Comparison of ENCODE assay signal across 14 cellular contexts in genomic region chr2:74632209-74632938, GRCh38. TPM values are rescaled to one million over a fixed set of nuclear protein-coding genes. Genes with fewer than 3 reads are reported as not detected.
DNase-seq lines count a peak whose midpoint lies in the region; ATAC-seq, FAIRE-seq and TF ChIP-seq lines count a peak whose summit lies in the region.
"Had no signal": no experiment of that assay in that cellular context is flagged by ENCODE, and none has a peak within 500 bp of the region (broad histone marks: within the 10 kb centered on the region; RNA-seq: fewer than 3 reads in every experiment).

No MANE protein-coding gene starts in this region.

- no peak for TF ChIP-seq EP300 in H1 (IDR thresholded peaks at IDR 0.05; ENCODE audit: borderline replicate concordance in 1 of 2, low read depth in 2 of 2, low read length in 2 of 2)

- H2BK15ac ChIP-seq in H1 (ENCODE audit: low read length) = peak overlapping the region; percentile 83; the same call in 1 of the 2 replicates

- H3K27me3 ChIP-seq in H1 (replicated peaks in 1 of 4; ENCODE audit: control insufficient read depth in 3 of 4, extremely low read depth in 1 of 4, insufficient read depth in 3 of 4, low read length in 3 of 4) (no peaks in the 10 kb centered on the region), neural progenitor cell (no peaks in the 10 kb centered on the region)
- H3K27me3 ChIP-seq: dorsolateral prefrontal cortex had no signal

- H2BK20ac ChIP-seq in H1 (ENCODE audit: low read length) = no peak overlapping the region

- H3K4me2 ChIP-seq in H1 (ENCODE audit: insufficient read depth in 1 of 2, low read depth in 2 of 2, low read length in 2 of 2) (peak overlapping the region; percentile 43 to 48; a peak in 2 of 4 replicates), neural progenitor cell (peak overlapping the region; percentile 36)

- no peak overlapping the region for H3K9ac ChIP-seq in H1 (replicated peaks in 1 of 4; ENCODE audit: extremely low read depth in 1 of 4, low read depth in 3 of 4, low read length in 3 of 4)
- no peak overlapping the region for H3K9ac ChIP-seq in neural progenitor cell

- H4K8ac ChIP-seq in H1 (ENCODE audit: extremely low read depth, insufficient read depth, low read length) = no peak overlapping the region

- DNase-seq in G401 (ENCODE audit: low spot score) = peak; percentile 10
- peak; percentile 93 for DNase-seq in NCI-H82 (lab: John Stamatoyannopoulos, UW)
- DNase-seq in H1 (ENCODE audit: low read depth in 1 of 2, low spot score in 2 of 2) = no peak
- peak; percentile 25 for DNase-seq in neural progenitor cell (ENCODE audit: low spot score)
- DNase-seq in GM12892 (ENCODE audit: insufficient read length) = no peak
- no peak for DNase-seq in NCI-H2081 treated with DMSO at 0.1 percent for 48 hours (lab: John Stamatoyannopoulos, UW)
- no peak for DNase-seq in naive thymus-derived CD8-positive, alpha-beta T cell
- DNase-seq: activated gamma-delta T cell, DMS53, dorsolateral prefrontal cortex, hypothalamus, NCI-H1694 had no signal

- H3K9me3 ChIP-seq in H1 (ENCODE audit: insufficient read depth in 2 of 2, low read depth in 1 of 2, low read length in 1 of 2) (no peaks in the 10 kb centered on the region), neural progenitor cell (ENCODE audit: low read depth) (no peaks in the 10 kb centered on the region)

- H3K56ac ChIP-seq in H1 (replicated peaks; ENCODE audit: insufficient read length, low read depth, low read length) = no peak overlapping the region

- TF ChIP-seq CTCF in H1 (IDR thresholded peaks at IDR 0.05; ENCODE audit: control extremely low read depth in 1 of 3, insufficient read depth in 1 of 3, low read depth in 1 of 3, low read length in 3 of 3) (peak in 1 of 3 experiments; percentile 47; a peak in 2 of 4 replicates), neural progenitor cell (IDR thresholded peaks at IDR 0.05) (peak; percentile 11)

- no peak overlapping the region for H3K4ac ChIP-seq in H1 (replicated peaks; ENCODE audit: insufficient read length, low read depth, low read length)

- peaks cover 14% of the 10 kb centered on the region for H3K4me1 Mint-ChIP-seq in neural progenitor cell
- no peaks in the 10 kb centered on the region for H3K4me1 Mint-ChIP-seq in naive thymus-derived CD8-positive, alpha-beta T cell

- H2AK5ac ChIP-seq in H1 (ENCODE audit: low read depth, low read length) = no peak overlapping the region

- no peaks in the 10 kb centered on the region for H4K20me1 ChIP-seq in H1 (replicated peaks in 1 of 2; ENCODE audit: control insufficient read depth in 1 of 2, insufficient read depth in 2 of 2, low read length in 2 of 2)
- no peaks in the 10 kb centered on the region for H4K20me1 ChIP-seq in neural progenitor cell (ENCODE audit: low read depth)

- CTCF ChIA-PET in H1 (lab: Charles Lee; ENCODE audit: partially characterized antibody) = interaction anchor here (0.6 to 2.0 kb wide), 11 partner anchors 9 to 245 kb away, joined by 3 to 9 read pairs (median 5); partner anchors contain the start of gene M1AP

- H3K79me2 ChIP-seq in H1 (ENCODE audit: control insufficient read depth in 1 of 2, insufficient read depth in 2 of 2, low read length in 2 of 2) (no peaks in the 10 kb centered on the region), neural progenitor cell (ENCODE audit: low read depth) (no peaks in the 10 kb centered on the region)

- H3K27ac Mint-ChIP-seq in neural progenitor cell = no peak overlapping the region
- no peak overlapping the region for H3K27ac Mint-ChIP-seq in naive thymus-derived CD8-positive, alpha-beta T cell

- no peak overlapping the region for H4K5ac ChIP-seq in H1 (ENCODE audit: insufficient read length, low read depth, low read length)

- H2BK5ac ChIP-seq in H1 (ENCODE audit: low read depth, low read length) = peak overlapping the region; percentile 35

- no peaks in the 10 kb centered on the region for H3K79me1 ChIP-seq in H1 (ENCODE audit: low read depth, low read length)

- no peak overlapping the region for H3K4me3 Mint-ChIP-seq in neural progenitor cell
- H3K4me3 Mint-ChIP-seq in naive thymus-derived CD8-positive, alpha-beta T cell = no peak overlapping the region

- H3K18ac ChIP-seq in H1 (ENCODE audit: extremely low read depth, low read length) = peak overlapping the region; percentile 24

- H3K36me3 Mint-ChIP-seq in neural progenitor cell = no peaks in the 10 kb centered on the region
- no peaks in the 10 kb centered on the region for H3K36me3 Mint-ChIP-seq in naive thymus-derived CD8-positive, alpha-beta T cell

- 61% methylated on average over 3 of the region's 3 CpGs; no CpG with 5 or more reads in 1 of the 2 experiments for WGBS in H1 (ENCODE audit: extremely low coverage in 1 of 2, insufficient coverage in 1 of 2, insufficient read length in 1 of 2, insufficient replicate concordance in 2 of 2, low coverage in 1 of 2, low lambda C conversion rate in 2 of 2, missing lambda C conversion rate in 1 of 2), 2 experiments

- peaks cover 7 to 12% (median 8%) of the 10 kb centered on the region in 4 experiments; a peak in 6 of 7 replicates for H3K4me1 ChIP-seq in H1 (replicated peaks in 1 of 4; ENCODE audit: control insufficient read depth in 3 of 4, insufficient read depth in 4 of 4, low read length in 3 of 4)
- H3K4me1 ChIP-seq in neural progenitor cell = peaks cover 20% of the 10 kb centered on the region

- FAIRE-seq in H1 (lab: Jason Lieb, UNC) (peak; percentile 36), GM12892 (lab: Jason Lieb, UNC) (no peak)

- H4K91ac ChIP-seq in H1 (replicated peaks; ENCODE audit: insufficient read length, low read length) = no peak overlapping the region

- H3F3A ChIP-seq in neural progenitor cell (ENCODE audit: low read depth) = peaks cover 21% of the 10 kb centered on the region

- H2BK120ac ChIP-seq in H1 (replicated peaks; ENCODE audit: low read depth, low read length) = peak overlapping the region; percentile 1

- no peak for ATAC-seq in HG02571 (IDR thresholded peaks at IDR 0.05; ENCODE audit: unreplicated experiment)
- no peak for ATAC-seq in naive thymus-derived CD8-positive, alpha-beta T cell

- H3K4me3 ChIP-seq in H1 (ENCODE audit: extremely low read depth in 1 of 4, insufficient read depth in 2 of 4, low read depth in 3 of 4, low read length in 4 of 4) (no peak overlapping the region; a peak in 1 of 8 replicates), neural progenitor cell (no peak overlapping the region)
- H3K4me3 ChIP-seq: dorsolateral prefrontal cortex had no signal

- H3K27me3 Mint-ChIP-seq in neural progenitor cell (ENCODE audit: insufficient read depth, low read depth) = peaks cover 3% of the 10 kb centered on the region
- H3K27me3 Mint-ChIP-seq in naive thymus-derived CD8-positive, alpha-beta T cell = peaks cover 0 to 8% (median 0%) of the 10 kb centered on the region in 5 donors

- TF ChIP-seq RAD21 in H1 (IDR thresholded peaks at IDR 0.05 in 1 of 2, conservative IDR thresholded peaks at IDR 0.05 in 1 of 2; ENCODE audit: low read depth in 2 of 2, low read length in 2 of 2) = peak; percentile 2 to 9; a peak in 1 of 4 replicates

- H2BK12ac ChIP-seq in H1 (ENCODE audit: low read depth, low read length) = no peak overlapping the region

- in situ Hi-C loops in G401 (cut with HindIII; ENCODE audit: low sequenced_read_pairs) = no loop called here

- H2AFZ ChIP-seq in H1 (ENCODE audit: low read length) (peak overlapping the region; percentile 66; the same call in 1 of the 2 replicates), neural progenitor cell (replicated peaks) (peak overlapping the region; percentile 33)

- H3K14ac ChIP-seq in H1 (ENCODE audit: insufficient read length) = no peak overlapping the region

- no peaks in the 10 kb centered on the region for H3K9me3 Mint-ChIP-seq in neural progenitor cell
- no peaks in the 10 kb centered on the region for H3K9me3 Mint-ChIP-seq in naive thymus-derived CD8-positive, alpha-beta T cell

- no peak for TF ChIP-seq POLR2A in H1 (IDR thresholded peaks at IDR 0.05; ENCODE audit: control extremely low read depth in 1 of 2, low read depth in 2 of 2, low read length in 2 of 2)
- no peak for TF ChIP-seq POLR2A in GM12892 (IDR thresholded peaks at IDR 0.05; ENCODE audit: low read depth, low read length)

- H3K23me2 ChIP-seq in H1 (ENCODE audit: low read depth, low read length) = no peaks in the 10 kb centered on the region

- POLR2A ChIA-PET in H1 (lab: Charles Lee; ENCODE audit: partially characterized antibody) = interaction anchor here (0.7 to 1.6 kb wide), 3 partner anchors 12 to 103 kb away, joined by 3 to 4 read pairs (median 3); partner anchors contain the start of genes AUP1, HTRA2 and M1AP
- POLR2A ChIA-PET in naive thymus-derived CD8-positive, alpha-beta T cell (lab: Charles Lee) = no interaction called here

- H3K36me3 ChIP-seq in H1 (ENCODE audit: control insufficient read depth in 2 of 4, insufficient read depth in 4 of 4, low read length in 3 of 4) (no peaks in the 10 kb centered on the region), neural progenitor cell (no peaks in the 10 kb centered on the region)

- no peak overlapping the region for H3K23ac ChIP-seq in H1 (ENCODE audit: insufficient read length)

- H3K27ac ChIP-seq in H1 (ENCODE audit: low read depth, low read length) (no peak overlapping the region), neural progenitor cell (no peak overlapping the region)
- H3K27ac ChIP-seq: dorsolateral prefrontal cortex, RWPE1 had no signal

RNA-seq across cellular contexts. Expression of gene M1AP, which starts 15.8 kb away (rescaled TPM):
- 0.12 TPM in 1 of 2 replicates, not detected in the other for total RNA-seq in G401 (2014; rRNA removed; shearing (Covaris generic))
- 4.8 and 5.1 TPM in 2 replicates for total RNA-seq in H1 (2021; fragmentation: NEBNext Ultra II Directional; extraction: Animal tissue kit (Norgen Biotek cat#: 25700))
- 4.8 and 6.6 TPM in 2 replicates for polyA plus RNA-seq in H1 (2011; rRNA removed)
- polyA plus RNA-seq in H1 (2011; cell fraction: cytosol; rRNA removed) = 5.1 TPM
- polyA plus RNA-seq in H1 (2011; cell fraction: nucleus; rRNA removed) = 6.2 TPM
- polyA plus RNA-seq in H1 (2012, experiment 1 of 2) = 4.2 to 8.5 TPM (median 6.2 TPM) in 4 replicates
- polyA plus RNA-seq in H1 (2012, experiment 2 of 2) = 3.5 TPM
- polyA plus RNA-seq in H1 (2013, experiment 1 of 2) = 4.4 TPM
- polyA plus RNA-seq in H1 (2013, experiment 2 of 2) = 4.0 TPM
- 14.7 and 19.7 TPM in 2 replicates for polyA minus RNA-seq in H1 (2011; rRNA and poly(A)+ RNA removed)
- polyA minus RNA-seq in H1 (2011; cell fraction: cytosol; rRNA and poly(A)+ RNA removed) = 3.5 TPM
- 17.6 TPM for polyA minus RNA-seq in H1 (2011; cell fraction: nucleus; rRNA and poly(A)+ RNA removed)
- 0.75 and 3.7 TPM in 2 replicates for total RNA-seq in neural progenitor cell (ENCODE audit: low replicate concordance)
- polyA plus RNA-seq in GM12892 (2012; ENCODE audit: missing spikeins) = 0.51 TPM
- not detected for total RNA-seq in naive thymus-derived CD8-positive, alpha-beta T cell
- polyA plus RNA-seq in naive thymus-derived CD8-positive, alpha-beta T cell = under 1 TPM in 1 of 3 donors, not detected in 2; 0.10 TPM

RNA-seq across cellular contexts. Expression of gene SEMA4F, which starts 21.7 kb away (rescaled TPM):
- total RNA-seq in G401 (2014; rRNA removed; shearing (Covaris generic)) = 8.9 and 13.9 TPM in 2 replicates
- 3.1 and 3.4 TPM in 2 replicates for total RNA-seq in H1 (2021; fragmentation: NEBNext Ultra II Directional; extraction: Animal tissue kit (Norgen Biotek cat#: 25700))
- 3.3 and 4.3 TPM in 2 replicates for polyA plus RNA-seq in H1 (2011; rRNA removed)
- 3.6 TPM for polyA plus RNA-seq in H1 (2011; cell fraction: cytosol; rRNA removed)
- polyA plus RNA-seq in H1 (2011; cell fraction: nucleus; rRNA removed) = 7.8 TPM
- polyA plus RNA-seq in H1 (2012, experiment 1 of 2) = 2.4 to 3.8 TPM (median 3.3 TPM) in 4 replicates
- polyA plus RNA-seq in H1 (2012, experiment 2 of 2) = 3.6 TPM
- 2.9 TPM for polyA plus RNA-seq in H1 (2013, experiment 1 of 2)
- polyA plus RNA-seq in H1 (2013, experiment 2 of 2) = 3.4 TPM
- polyA minus RNA-seq in H1 (2011; rRNA and poly(A)+ RNA removed) = 5.6 and 6.2 TPM in 2 replicates
- polyA minus RNA-seq in H1 (2011; cell fraction: cytosol; rRNA and poly(A)+ RNA removed) = 2.8 TPM
- polyA minus RNA-seq in H1 (2011; cell fraction: nucleus; rRNA and poly(A)+ RNA removed) = 3.9 TPM
- total RNA-seq in neural progenitor cell (ENCODE audit: low replicate concordance) = 3.5 and 11.3 TPM in 2 replicates
- polyA plus RNA-seq in GM12892 (2012; ENCODE audit: missing spikeins) = 3.0 TPM
- 10 to 100 TPM; 16.5 to 18.9 TPM for total RNA-seq in naive thymus-derived CD8-positive, alpha-beta T cell
- 1 to 10 TPM; 5.6 to 8.3 (median 7.5) TPM for polyA plus RNA-seq in naive thymus-derived CD8-positive, alpha-beta T cell

Comparison
In these comparisons a context has a peak if more than half of its experiments do, and no peak if none do; other contexts are left out.
1. DNase-seq: peak in G401 (single experiment), NCI-H82 (single experiment) and neural progenitor cell (single experiment); none in H1 (0 of 2), GM12892 (single experiment), NCI-H2081 treated with DMSO at 0.1 percent for 48 hours (single experiment) and naive thymus-derived CD8-positive, alpha-beta T cell (0 of 10).